Comparison of ENCODE assay signal across 1 cellular context in genomic region chr4:174654634-174655033, GRCh38.
TF ChIP-seq lines count a peak whose summit lies in the region.

No MANE protein-coding gene starts in this region.

TF ChIP-seq in K562, 482 proteins besides CTCF, POLR2A, EP300 and RAD21 (continued from another document and continues in another):
- TF ChIP-seq POLR3G (IDR thresholded peaks at IDR 0.05; ENCODE audit: extremely low read depth, insufficient read length, insufficient replicate concordance) (no peak), ATF1 (CRISPR knock-in tag; IDR thresholded peaks at IDR 0.05) (no peak), ATF1 (tag; IDR thresholded peaks at IDR 0.05) (peak; percentile 57), POLR2AphosphoS5 (IDR thresholded peaks at IDR 0.05; ENCODE audit: control insufficient read depth, insufficient read depth, low read depth, low read length) (peak; percentile 77; the same call in 1 of the 2 replicates), MBD1 (CRISPR knock-in tag; IDR thresholded peaks at IDR 0.05) (no peak), GABPA (tag; conservative IDR thresholded peaks at IDR 0.05; ENCODE audit: low read depth) (no peak), ZNF124 (CRISPR knock-in tag; IDR thresholded peaks at IDR 0.05) (no peak), CC2D1A (IDR thresholded peaks at IDR 0.05) (peak; percentile 49; the same call in 1 of the 2 replicates), ZNF12 (CRISPR knock-in tag; IDR thresholded peaks at IDR 0.05) (no peak), ZNF444 (CRISPR knock-in tag; IDR thresholded peaks at IDR 0.05) (no peak), ZNF24 (IDR thresholded peaks at IDR 0.05) (no peak), CBX3 (IDR thresholded peaks at IDR 0.05; ENCODE audit: borderline replicate concordance in 1 of 2, low read length in 2 of 2) (peak in 1 of 2 experiments; percentile 63; a peak in 1 of 3 replicates), TCFL5 (CRISPR knock-in tag; conservative IDR thresholded peaks at IDR 0.05) (no peak), MAFG (tag; conservative IDR thresholded peaks at IDR 0.05) (no peak), ZNF347 (CRISPR knock-in tag; IDR thresholded peaks at IDR 0.05; ENCODE audit: low read depth) (no peak), TAF1 (IDR thresholded peaks at IDR 0.05; ENCODE audit: control insufficient read depth, extremely low read depth, insufficient read depth, low read length, severe bottlenecking) (no peak), KAT8 (IDR thresholded peaks at IDR 0.05; ENCODE audit: low read depth) (no peak), HOXB6 (CRISPR knock-in tag; IDR thresholded peaks at IDR 0.05; ENCODE audit: borderline replicate concordance) (no peak), MAX (CRISPR knock-in tag; IDR thresholded peaks at IDR 0.05) (no peak), ZKSCAN8 (CRISPR knock-in tag; IDR thresholded peaks at IDR 0.05) (no peak), ZSCAN29 (IDR thresholded peaks at IDR 0.05) (no peak), ZNF584 (CRISPR knock-in tag; IDR thresholded peaks at IDR 0.05; ENCODE audit: low read depth) (no peak), CHD7 (IDR thresholded peaks at IDR 0.05; ENCODE audit: low read depth, low read length) (no peak), NFIX (CRISPR knock-in tag; IDR thresholded peaks at IDR 0.05; ENCODE audit: low read depth) (no peak), ZKSCAN1 (IDR thresholded peaks at IDR 0.05; ENCODE audit: low read depth, low read length) (no peak), ZZZ3 (IDR thresholded peaks at IDR 0.05) (no peak), CHD1 (IDR thresholded peaks at IDR 0.05; ENCODE audit: low read length) (no peak), CXXC5 (CRISPR knock-in tag; IDR thresholded peaks at IDR 0.05) (peak; percentile 16; the same call in 1 of the 2 replicates), NCOR1 (IDR thresholded peaks at IDR 0.05) (peak; percentile 76), ZNF57 (CRISPR knock-in tag; IDR thresholded peaks at IDR 0.05) (no peak), KAT7 (CRISPR knock-in tag; IDR thresholded peaks at IDR 0.05; ENCODE audit: borderline replicate concordance) (no peak), HMG20B (CRISPR knock-in tag; IDR thresholded peaks at IDR 0.05) (no peak), BRF1 (IDR thresholded peaks at IDR 0.05; ENCODE audit: borderline replicate concordance, extremely low read depth, insufficient read length) (no peak), JUNB (CRISPR knock-in tag; conservative IDR thresholded peaks at IDR 0.05) (no peak), FOSL1 (tag; conservative IDR thresholded peaks at IDR 0.05) (peak; percentile 43; the same call in 1 of the 2 replicates), CREB1 (IDR thresholded peaks at IDR 0.05) (peak; percentile 78), CREB1 (CRISPR knock-in tag; IDR thresholded peaks at IDR 0.05) (peak; percentile 52), MAZ (CRISPR knock-in tag; conservative IDR thresholded peaks at IDR 0.05 in 1 of 2, IDR thresholded peaks at IDR 0.05 in 1 of 2) (no peak), MEF2D (tag; conservative IDR thresholded peaks at IDR 0.05; ENCODE audit: low read depth) (no peak), TRIM28 (IDR thresholded peaks at IDR 0.05) (no peak), ZNF184 (CRISPR knock-in tag; IDR thresholded peaks at IDR 0.05) (no peak), NR0B1 (IDR thresholded peaks at IDR 0.05; ENCODE audit: partially characterized antibody) (no peak), BRF2 (IDR thresholded peaks at IDR 0.05; ENCODE audit: borderline replicate concordance, insufficient read depth, insufficient read length) (no peak), ZNF23 (CRISPR knock-in tag; IDR thresholded peaks at IDR 0.05) (no peak)
- TF ChIP-seq, protein P1, sequence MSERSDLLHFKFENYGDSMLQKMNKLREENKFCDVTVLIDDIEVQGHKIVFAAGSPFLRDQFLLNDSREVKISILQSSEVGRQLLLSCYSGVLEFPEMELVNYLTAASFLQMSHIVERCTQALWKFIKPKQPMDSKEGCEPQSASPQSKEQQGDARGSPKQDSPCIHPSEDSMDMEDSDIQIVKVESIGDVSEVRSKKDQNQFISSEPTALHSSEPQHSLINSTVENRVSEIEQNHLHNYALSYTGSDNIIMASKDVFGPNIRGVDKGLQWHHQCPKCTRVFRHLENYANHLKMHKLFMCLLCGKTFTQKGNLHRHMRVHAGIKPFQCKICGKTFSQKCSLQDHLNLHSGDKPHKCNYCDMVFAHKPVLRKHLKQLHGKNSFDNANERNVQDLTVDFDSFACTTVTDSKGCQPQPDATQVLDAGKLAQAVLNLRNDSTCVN (CRISPR knock-in tag; IDR thresholded peaks at IDR 0.05): no peak
- TF ChIP-seq, protein P2, sequence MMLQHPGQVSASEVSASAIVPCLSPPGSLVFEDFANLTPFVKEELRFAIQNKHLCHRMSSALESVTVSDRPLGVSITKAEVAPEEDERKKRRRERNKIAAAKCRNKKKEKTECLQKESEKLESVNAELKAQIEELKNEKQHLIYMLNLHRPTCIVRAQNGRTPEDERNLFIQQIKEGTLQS (IDR thresholded peaks at IDR 0.05): peak; percentile 33
- TF ChIP-seq, protein P2 (CRISPR knock-in tag; conservative IDR thresholded peaks at IDR 0.05): no peak
- TF ChIP-seq, protein P3, sequence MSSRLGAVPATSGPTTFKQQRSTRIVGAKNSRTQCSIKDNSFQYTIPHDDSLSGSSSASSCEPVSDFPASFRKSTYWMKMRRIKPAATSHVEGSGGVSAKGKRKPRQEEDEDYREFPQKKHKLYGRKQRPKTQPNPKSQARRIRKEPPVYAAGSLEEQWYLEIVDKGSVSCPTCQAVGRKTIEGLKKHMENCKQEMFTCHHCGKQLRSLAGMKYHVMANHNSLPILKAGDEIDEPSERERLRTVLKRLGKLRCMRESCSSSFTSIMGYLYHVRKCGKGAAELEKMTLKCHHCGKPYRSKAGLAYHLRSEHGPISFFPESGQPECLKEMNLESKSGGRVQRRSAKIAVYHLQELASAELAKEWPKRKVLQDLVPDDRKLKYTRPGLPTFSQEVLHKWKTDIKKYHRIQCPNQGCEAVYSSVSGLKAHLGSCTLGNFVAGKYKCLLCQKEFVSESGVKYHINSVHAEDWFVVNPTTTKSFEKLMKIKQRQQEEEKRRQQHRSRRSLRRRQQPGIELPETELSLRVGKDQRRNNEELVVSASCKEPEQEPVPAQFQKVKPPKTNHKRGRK (tag; IDR thresholded peaks at IDR 0.05): no peak
- TF ChIP-seq, protein P4, sequence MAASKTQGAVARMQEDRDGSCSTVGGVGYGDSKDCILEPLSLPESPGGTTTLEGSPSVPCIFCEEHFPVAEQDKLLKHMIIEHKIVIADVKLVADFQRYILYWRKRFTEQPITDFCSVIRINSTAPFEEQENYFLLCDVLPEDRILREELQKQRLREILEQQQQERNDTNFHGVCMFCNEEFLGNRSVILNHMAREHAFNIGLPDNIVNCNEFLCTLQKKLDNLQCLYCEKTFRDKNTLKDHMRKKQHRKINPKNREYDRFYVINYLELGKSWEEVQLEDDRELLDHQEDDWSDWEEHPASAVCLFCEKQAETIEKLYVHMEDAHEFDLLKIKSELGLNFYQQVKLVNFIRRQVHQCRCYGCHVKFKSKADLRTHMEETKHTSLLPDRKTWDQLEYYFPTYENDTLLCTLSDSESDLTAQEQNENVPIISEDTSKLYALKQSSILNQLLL (CRISPR knock-in tag; IDR thresholded peaks at IDR 0.05; ENCODE audit: borderline replicate concordance): no peak
